Comparison of ENCODE assay signal across 33 cellular contexts in genomic region chr5:169861433-169861832, GRCh38.
"Had no signal": no experiment of that assay in that cellular context is flagged by ENCODE, and none has a peak within 500 bp of the region (broad histone marks: within the 10 kb centered on the region; RNA-seq: fewer than 3 reads in every experiment).

No MANE protein-coding gene starts in this region.

- H3K36me3 ChIP-seq: ascending aorta, Peyer's patch, SJSA1, WERI-Rb-1 had no signal

- H3K4me3 Mint-ChIP-seq: activated CD4-positive, alpha-beta T cell treated with anti-CD3 and anti-CD28 coated beads, Interleukin-2, amount 10 ng/mL, durations not matched to agents 7 days and 5 days; activated CD8-positive, alpha-beta T cell treated with anti-CD3 and anti-CD28 coated beads, Interleukin-2, amount 10 ng/mL, durations not matched to agents 7 days and 5 days; activated naive CD8-positive, alpha-beta T cell treated with anti-CD3 and anti-CD28 coated beads for 36 hours; activated T-cell treated with anti-CD3 and anti-CD28 coated beads, Interleukin-2, amount 50 U/mL, for 4 hours; activated T-helper 17 cell treated with anti-CD3 and anti-CD28 coated beads, Interleukin-2, amount 50 U/mL, for 72 hours had no signal

- H3K27ac Mint-ChIP-seq: activated CD4-positive, alpha-beta T cell treated with anti-CD3 and anti-CD28 coated beads, Interleukin-2, amount 10 ng/mL, durations not matched to agents 7 days and 5 days; activated CD8-positive, alpha-beta T cell treated with anti-CD3 and anti-CD28 coated beads, Interleukin-2, amount 10 ng/mL, durations not matched to agents 7 days and 5 days; activated naive CD8-positive, alpha-beta T cell treated with anti-CD3 and anti-CD28 coated beads for 36 hours; activated T-helper 17 cell treated with anti-CD3 and anti-CD28 coated beads, Interleukin-2, amount 50 U/mL, for 72 hours had no signal

- H3K9me3 Mint-ChIP-seq: activated CD4-positive, alpha-beta T cell treated with anti-CD3 and anti-CD28 coated beads, Interleukin-2, amount 10 ng/mL, durations not matched to agents 7 days and 5 days; activated naive CD8-positive, alpha-beta T cell treated with anti-CD3 and anti-CD28 coated beads for 36 hours; activated T-cell treated with anti-CD3 and anti-CD28 coated beads, Interleukin-2, amount 50 U/mL, for 4 hours; activated T-helper 17 cell treated with anti-CD3 and anti-CD28 coated beads, Interleukin-2, amount 50 U/mL, for 72 hours had no signal

- H3K27ac ChIP-seq: ascending aorta, body of pancreas, Peyer's patch, SJSA1, WERI-Rb-1 had no signal

- FAIRE-seq: bronchial epithelial cell had no signal

- H3K27me3 Mint-ChIP-seq: activated CD4-positive, alpha-beta T cell treated with anti-CD3 and anti-CD28 coated beads, Interleukin-2, amount 10 ng/mL, durations not matched to agents 7 days and 5 days; activated naive CD8-positive, alpha-beta T cell treated with anti-CD3 and anti-CD28 coated beads for 36 hours; activated T-helper 17 cell treated with anti-CD3 and anti-CD28 coated beads, Interleukin-2, amount 50 U/mL, for 72 hours had no signal

- H3K27me3 ChIP-seq: ascending aorta, body of pancreas, Peyer's patch, SJSA1 had no signal

- H3K4me1 ChIP-seq: ascending aorta, body of pancreas, Peyer's patch had no signal

- DNase-seq: activated CD4-positive, alpha-beta T cell treated with anti-CD3 and anti-CD28 coated beads, Interleukin-2, amount 10 ng/mL, durations not matched to agents 7 days and 5 days; activated CD4-positive, alpha-beta T cell treated with anti-CD3 and anti-CD28 coated beads, Interleukin-2, amount 50 U/mL, for 48 hours; activated CD4-positive, CD25-positive, alpha-beta regulatory T cell; activated CD8-positive, alpha-beta T cell treated with anti-CD3 and anti-CD28 coated beads, Interleukin-2, amount 10 ng/mL, durations not matched to agents 7 days and 5 days; activated effector memory CD4-positive, alpha-beta T cell treated with anti-CD3 and anti-CD28 coated beads, Interleukin-2, amount 50 U/mL, for 16 hours; activated naive CD4-positive, alpha-beta T cell; activated naive CD4-positive, alpha-beta T cell treated with anti-CD3 and anti-CD28 coated beads, Interleukin-2, amount 50 U/mL, for 16 hours; activated naive CD8-positive, alpha-beta T cell treated with anti-CD3 and anti-CD28 coated beads for 36 hours; activated T-cell treated with anti-CD3 and anti-CD28 coated beads, Interleukin-2, amount 50 U/mL, for 4 hours; amygdala; body of pancreas; caudate nucleus; cerebellar nuclear complex; MM.1S; MV-4-11; NCI-H1092; NCI-H1436 treated with DMSO at 0.1 percent for 48 hours; NCI-H1694 treated with DMSO at 0.1 percent for 48 hours; NCI-H2029; NCI-H345; NCI-H524 treated with DMSO at 0.1 percent for 48 hours; Peyer's patch; RPMI8226; SHP77 treated with DMSO at 0.1 percent for 48 hours; SW 1271; T-helper 1 cell; T-helper 2 cell; T-helper 9 cell; WERI-Rb-1 had no signal

- H3K4me3 ChIP-seq: ascending aorta, body of pancreas, Peyer's patch, SJSA1 had no signal

- ATAC-seq: activated CD8-positive, alpha-beta T cell treated with anti-CD3 and anti-CD28 coated beads, Interleukin-2, amount 10 ng/mL, durations not matched to agents 7 days and 5 days; activated T-cell treated with anti-CD3 and anti-CD28 coated beads, Interleukin-2, amount 50 U/mL, for 4 hours; activated T-helper 17 cell treated with anti-CD3 and anti-CD28 coated beads, Interleukin-2, amount 50 U/mL, for 72 hours; body of pancreas had no signal

- H3K9me3 ChIP-seq: ascending aorta, body of pancreas, Peyer's patch, SJSA1 had no signal
